In the genomic region with DNA sequence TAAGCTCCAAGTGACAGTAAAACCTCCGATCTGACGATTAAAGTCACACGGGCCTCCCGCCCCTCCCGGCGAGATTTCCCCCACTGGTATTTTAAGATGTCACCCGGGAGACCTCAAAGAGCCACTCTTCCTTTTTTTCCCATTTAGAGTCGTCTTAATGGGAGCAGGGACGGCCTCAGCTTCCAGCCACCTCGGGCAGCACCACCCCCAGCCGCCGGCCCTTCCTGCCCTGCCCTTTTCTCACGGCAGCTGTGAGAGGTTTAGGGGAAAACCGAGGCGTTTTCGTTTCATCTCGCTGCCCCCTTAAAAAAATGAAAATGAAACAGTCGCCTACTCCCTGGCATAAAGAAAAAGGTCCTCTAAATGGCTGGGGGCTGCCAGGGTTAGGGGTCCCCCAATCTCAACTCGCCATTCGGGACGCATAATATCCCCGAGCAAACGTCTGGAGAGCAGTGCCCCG, we compare ENCODE assay signal across 8 cellular contexts. TPM values are rescaled to one million over a fixed set of nuclear protein-coding genes. Genes with fewer than 3 reads are reported as not detected.
DNase-seq lines count a peak whose midpoint lies in the region; ATAC-seq lines count a peak whose summit lies in the region.

No MANE protein-coding gene starts in this region.

- peak overlapping the region; percentile 57 to 63 for H3K9ac ChIP-seq in mucosa of rectum (ENCODE audit: low read depth in 1 of 2, low read length in 2 of 2)

- H3K9me3 Mint-ChIP-seq in activated naive CD4-positive, alpha-beta T cell treated with anti-CD3 and anti-CD28 coated beads, Interleukin-2, amount 50 U/mL, for 72 hours: no peaks in the 10 kb centered on the region

- H3K4me3 ChIP-seq in mucosa of rectum (ENCODE audit: low read length in 2 of 2): peak overlapping the region; percentile 58 to 67

- H3K4me1 ChIP-seq in mucosa of rectum (ENCODE audit: control insufficient read depth in 2 of 2, insufficient read depth in 2 of 2, low read length in 2 of 2): peaks cover 16 to 26% of the 10 kb centered on the region in 2 donors

- no peaks in the 10 kb centered on the region for H3K9me3 ChIP-seq in mucosa of rectum (ENCODE audit: control insufficient read depth in 2 of 2, low read length in 2 of 2)

- peaks cover 0 to under 1% of the 10 kb centered on the region in 2 donors for H3K36me3 ChIP-seq in mucosa of rectum (ENCODE audit: control insufficient read depth in 2 of 2, insufficient read depth in 2 of 2, low read length in 2 of 2)

- DNase-seq in DMS79 treated with DMSO at 0.1 percent for 48 hours (lab: John Stamatoyannopoulos, UW) (peak; percentile 55), NAMALWA (ENCODE audit: low spot score) (peak; percentile 72), NCI-H226 (no peak)
- no peak for DNase-seq in activated naive CD4-positive, alpha-beta T cell treated with anti-CD3 and anti-CD28 coated beads, Interleukin-2, amount 50 U/mL, for 72 hours (ENCODE audit: low spot score in 2 of 2)

- peak overlapping the region; percentile 58 to 85 for H3K27ac ChIP-seq in mucosa of rectum (ENCODE audit: low read depth in 2 of 2, low read length in 2 of 2)

- H3K27ac Mint-ChIP-seq in activated naive CD4-positive, alpha-beta T cell treated with anti-CD3 and anti-CD28 coated beads, Interleukin-2, amount 50 U/mL, for 72 hours: peak overlapping the region; percentile 86 to 96

- peaks cover 43 to 54% of the 10 kb centered on the region in 2 donors for H3K36me3 Mint-ChIP-seq in activated naive CD4-positive, alpha-beta T cell treated with anti-CD3 and anti-CD28 coated beads, Interleukin-2, amount 50 U/mL, for 72 hours

- peaks cover 62 to 84% of the 10 kb centered on the region in 2 donors for H3K27me3 ChIP-seq in mucosa of rectum (ENCODE audit: control insufficient read depth in 2 of 2, insufficient read depth in 2 of 2, low read length in 2 of 2)

- no peak for ATAC-seq in activated naive CD4-positive, alpha-beta T cell treated with anti-CD3 and anti-CD28 coated beads, Interleukin-2, amount 50 U/mL, for 72 hours
- ATAC-seq in HG02981 (IDR thresholded peaks at IDR 0.05; ENCODE audit: unreplicated experiment): no peak
- ATAC-seq in HG03196 (IDR thresholded peaks at IDR 0.05; ENCODE audit: unreplicated experiment): no peak
- ATAC-seq in HG02938 (IDR thresholded peaks at IDR 0.05; ENCODE audit: unreplicated experiment): no peak

RNA-seq across cellular contexts. Expression of a gene that starts 1.4 kb away (rescaled TPM):
- 100 to 1,000 TPM; 119 to 136 TPM for total RNA-seq in activated naive CD4-positive, alpha-beta T cell treated with anti-CD3 and anti-CD28 coated beads, Interleukin-2, amount 50 U/mL, for 72 hours

Comparison
In these comparisons a context has a peak if more than half of its experiments do, and no peak if none do; other contexts are left out.
1. DNase-seq: peak in DMS79 treated with DMSO at 0.1 percent for 48 hours (single experiment) and NAMALWA (single experiment); none in activated naive CD4-positive, alpha-beta T cell treated with anti-CD3 and anti-CD28 coated beads, Interleukin-2, amount 50 U/mL, for 72 hours (0 of 2) and NCI-H226 (single experiment).